In genomic region chr16:29195116-29195902, GRCh38 we compare ENCODE assay signal across 8 cellular contexts.
DNase-seq lines count a peak whose midpoint lies in the region; ATAC-seq and TF ChIP-seq lines count a peak whose summit lies in the region.
"Not testable (repeated sequence)": the region's sequence is repeated elsewhere in the genome, so short reads cannot be mapped to it uniquely, and the experiment has no call there.

No MANE protein-coding gene starts in this region.

- not testable (repeated sequence) for H3K9me3 ChIP-seq in AG04450 (ENCODE audit: control insufficient read depth, insufficient read depth, low read length); H9 (ENCODE audit: control insufficient read depth, low read depth, low read length); esophagus muscularis mucosa; heart left ventricle; mesenchymal stem cell (ENCODE audit: control insufficient read depth, low read length); sigmoid colon

- H3K4me1 Mint-ChIP-seq in H9; type B pancreatic cell (ENCODE audit: unreplicated experiment): not testable (repeated sequence)

- not testable (repeated sequence) for H4K20me1 ChIP-seq in H9 (ENCODE audit: control insufficient read depth, insufficient read depth, insufficient read length)

- not testable (repeated sequence) for H3K27me3 ChIP-seq in AG04450 (ENCODE audit: control insufficient read depth, insufficient read depth, low read length); H9 (ENCODE audit: insufficient read depth, low read length); esophagus muscularis mucosa; heart left ventricle; mesenchymal stem cell (ENCODE audit: control insufficient read depth in 1 of 2, insufficient read depth in 1 of 2, low read length in 2 of 2); sigmoid colon

- H2BK120ac ChIP-seq in H9 (ENCODE audit: low read depth, low read length, poor library complexity, severe bottlenecking); mesenchymal stem cell (ENCODE audit: low read depth, low read length): not testable (repeated sequence)

- not testable (repeated sequence) for H2AK5ac ChIP-seq in H9 (ENCODE audit: insufficient read length, low read length); mesenchymal stem cell (ENCODE audit: low read length, severe bottlenecking)

- H3K4me3 ChIP-seq in AG04450 (ENCODE audit: low read depth, low read length): peak overlapping the region; percentile 34; the same call in 1 of the 2 replicates
- H3K4me3 ChIP-seq in esophagus muscularis mucosa, sigmoid colon: not testable (repeated sequence)
- H3K4me3 ChIP-seq in heart left ventricle: peak overlapping the region in 4 of 12 donors; percentile 7 to 22 (median 21)
- peak overlapping the region in 1 of 2 experiments; percentile 68 for H3K4me3 ChIP-seq in mesenchymal stem cell (ENCODE audit: insufficient read depth in 1 of 2, low read depth in 1 of 2, low read length in 2 of 2)

- H2BK20ac ChIP-seq in H9 (ENCODE audit: low read depth, low read length, poor library complexity, severe bottlenecking): not testable (repeated sequence)

- H3T11ph ChIP-seq in H9 (ENCODE audit: low read length): not testable (repeated sequence)

- H4K91ac ChIP-seq in H9 (ENCODE audit: insufficient read length, low read depth, low read length); mesenchymal stem cell (ENCODE audit: low read length): not testable (repeated sequence)

- no CpG with 5 or more reads among the region's 19 CpGs for WGBS in H9 (ENCODE audit: extremely low coverage, insufficient read length, low lambda C conversion rate)
- 38% methylated on average over 19 of the region's 19 CpGs for WGBS in esophagus muscularis mucosa
- 76 to 82% (median 81%) methylated on average over 19 of the region's 19 CpGs for WGBS in heart left ventricle, 4 donors
- 74% methylated on average over 15 of the region's 19 CpGs for WGBS in mesenchymal stem cell
- WGBS in sigmoid colon, 2 donors: 80 to 82% methylated on average over 19 of the region's 19 CpGs

- H4K5ac ChIP-seq in H9 (ENCODE audit: insufficient read length, low read depth, low read length): not testable (repeated sequence)

- ATAC-seq in heart left ventricle: not testable (repeated sequence)

- not testable (repeated sequence) for H2AFZ ChIP-seq in H9 (ENCODE audit: low read length); mesenchymal stem cell (ENCODE audit: low read depth, low read length)

- H3K36me3 ChIP-seq in esophagus muscularis mucosa; heart left ventricle; mesenchymal stem cell (ENCODE audit: control insufficient read depth in 1 of 2, insufficient read depth in 2 of 2, low read depth in 1 of 2, low read length in 2 of 2); sigmoid colon: not testable (repeated sequence)

- H2BK5ac ChIP-seq in H9 (ENCODE audit: insufficient read length, low read length); mesenchymal stem cell (ENCODE audit: low read depth, low read length, poor library complexity, severe bottlenecking): not testable (repeated sequence)

- not testable (repeated sequence) for H3K18ac ChIP-seq in H9 (ENCODE audit: insufficient read length, low read depth, low read length); mesenchymal stem cell (ENCODE audit: low read depth in 1 of 2, low read length in 2 of 2)

- not testable (repeated sequence) for H3K9me3 Mint-ChIP-seq in H9, type B pancreatic cell

- not testable (repeated sequence) for H3K23ac ChIP-seq in H9 (ENCODE audit: insufficient read length, low read depth, low read length); mesenchymal stem cell (ENCODE audit: low read length in 2 of 2)

- POLR2A ChIA-PET in AG04450 (lab: Yijun Ruan, JAX): interaction anchor here (0.7 kb wide), 1 partner anchor 235 kb away, joined by 3 read pairs; no protein-coding TSS in a partner anchor

- intact Hi-C loops in esophagus muscularis mucosa (cut with DNase I); heart left ventricle (cut with DNase I); sigmoid colon (cut with DNase I): not testable (repeated sequence)

- H2BK12ac ChIP-seq in H9 (ENCODE audit: insufficient read length, low read depth, low read length); mesenchymal stem cell (ENCODE audit: low read length in 2 of 2): not testable (repeated sequence)

- H3K9ac ChIP-seq in H9 (ENCODE audit: extremely low read depth, insufficient read length, low read length): not testable (repeated sequence)
- H3K9ac ChIP-seq in mesenchymal stem cell (ENCODE audit: low read length): peak overlapping the region; percentile 95

- H2BK15ac ChIP-seq in H9 (ENCODE audit: low read depth, low read length); mesenchymal stem cell (ENCODE audit: low read depth, poor library complexity, severe bottlenecking): not testable (repeated sequence)

- not testable (repeated sequence) for H3K14ac ChIP-seq in H9 (ENCODE audit: insufficient read depth, low read length); mesenchymal stem cell (ENCODE audit: low read length in 2 of 2)

- H3K4me2 ChIP-seq in H9 (ENCODE audit: insufficient read depth, insufficient read length, low read length); mesenchymal stem cell (ENCODE audit: low read length, poor library complexity, severe bottlenecking): not testable (repeated sequence)

- not testable (repeated sequence) for H3K27ac Mint-ChIP-seq in H9
- peak overlapping the region; percentile 29 for H3K27ac Mint-ChIP-seq in type B pancreatic cell

- TF ChIP-seq CTCF in AG04450 (IDR thresholded peaks at IDR 0.05; ENCODE audit: low read depth, low read length); H9 (conservative IDR thresholded peaks at IDR 0.05); esophagus muscularis mucosa (IDR thresholded peaks at IDR 0.05); heart left ventricle (IDR thresholded peaks at IDR 0.05); sigmoid colon (IDR thresholded peaks at IDR 0.05); type B pancreatic cell (conservative IDR thresholded peaks at IDR 0.05): not testable (repeated sequence)

- not testable (repeated sequence) for H3K23me2 ChIP-seq in H9 (ENCODE audit: insufficient read length, low read depth, low read length, poor library complexity, severe bottlenecking)

- DNase-seq in AG04450 (ENCODE audit: low read depth, low spot score): peak; percentile 80
- DNase-seq in H9: peak; percentile 2
- peak; percentile 68 for DNase-seq in amniotic epithelial cell (ENCODE audit: low read depth)
- not testable (repeated sequence) for DNase-seq in esophagus muscularis mucosa (ENCODE audit: extremely low spot score); sigmoid colon; type B pancreatic cell (ENCODE audit: extremely low spot score, unreplicated experiment)
- DNase-seq in heart left ventricle: peak in 2 of 5 donors; percentile 46 to 49
- peak; percentile 60 for DNase-seq in mesenchymal stem cell

- H3K4ac ChIP-seq in H9 (ENCODE audit: low read depth, low read length); mesenchymal stem cell (ENCODE audit: low read depth in 1 of 2, low read length in 2 of 2): not testable (repeated sequence)

- CTCF ChIA-PET in AG04450 (lab: Charles Lee): not testable (repeated sequence)

- H3K36me3 Mint-ChIP-seq in H9 (ENCODE audit: insufficient read depth in 1 of 3, low read depth in 3 of 3); type B pancreatic cell: not testable (repeated sequence)

- not testable (repeated sequence) for H3K56ac ChIP-seq in H9 (ENCODE audit: insufficient read length, low read depth, low read length)

- H3K4me3 Mint-ChIP-seq in H9, type B pancreatic cell: not testable (repeated sequence)

- H3K79me2 ChIP-seq in H9 (ENCODE audit: insufficient read depth, low read length): not testable (repeated sequence)

- not testable (repeated sequence) for H3K4me1 ChIP-seq in H9 (ENCODE audit: insufficient read depth, low read length); mesenchymal stem cell (ENCODE audit: control insufficient read depth, insufficient read depth, low read depth, low read length)
- H3K4me1 ChIP-seq in esophagus muscularis mucosa (peaks cover 0 to 55% (median 49%) of the 10 kb centered on the region in 4 donors), heart left ventricle (peaks cover 0 to 21% (median 5%) of the 10 kb centered on the region in 12 donors), sigmoid colon (peaks cover 0 to 58% (median 36%) of the 10 kb centered on the region in 4 donors)

- not testable (repeated sequence) for H3K27me3 Mint-ChIP-seq in H9 (ENCODE audit: low read depth); type B pancreatic cell

- not testable (repeated sequence) for H3K79me1 ChIP-seq in H9 (ENCODE audit: insufficient read depth, low read depth, low read length, poor library complexity, severe bottlenecking); mesenchymal stem cell (replicated peaks; ENCODE audit: low read length, poor library complexity, severe bottlenecking)

- not testable (repeated sequence) for TF ChIP-seq POLR2A in esophagus muscularis mucosa (IDR thresholded peaks at IDR 0.05; ENCODE audit: low read depth); heart left ventricle (IDR thresholded peaks at IDR 0.05); sigmoid colon (IDR thresholded peaks at IDR 0.05)

- peak; percentile 15 for TF ChIP-seq EP300 in esophagus muscularis mucosa (IDR thresholded peaks at IDR 0.05)
- TF ChIP-seq EP300 in sigmoid colon (IDR thresholded peaks at IDR 0.05): not testable (repeated sequence)

- not testable (repeated sequence) for H4K8ac ChIP-seq in H9 (replicated peaks; ENCODE audit: insufficient read length, low read depth, low read length); mesenchymal stem cell (ENCODE audit: low read length)

- peak overlapping the region; percentile 97 for H3K27ac ChIP-seq in AG04450 (ENCODE audit: low read depth, low read length)
- H3K27ac ChIP-seq in H9 (ENCODE audit: insufficient read length, low read depth, low read length); mesenchymal stem cell (ENCODE audit: low read length, poor library complexity, severe bottlenecking): not testable (repeated sequence)
- H3K27ac ChIP-seq in esophagus muscularis mucosa (replicated peaks in 1 of 4): peak overlapping the region; percentile 55 to 72 (median 70)
- peak overlapping the region in 9 of 12 donors; percentile 15 to 67 (median 56) for H3K27ac ChIP-seq in heart left ventricle
- H3K27ac ChIP-seq in sigmoid colon: peak overlapping the region; percentile 34 to 74 (median 68)
